Comparison of ENCODE assay signal across 24 cellular contexts in the genomic region with DNA sequence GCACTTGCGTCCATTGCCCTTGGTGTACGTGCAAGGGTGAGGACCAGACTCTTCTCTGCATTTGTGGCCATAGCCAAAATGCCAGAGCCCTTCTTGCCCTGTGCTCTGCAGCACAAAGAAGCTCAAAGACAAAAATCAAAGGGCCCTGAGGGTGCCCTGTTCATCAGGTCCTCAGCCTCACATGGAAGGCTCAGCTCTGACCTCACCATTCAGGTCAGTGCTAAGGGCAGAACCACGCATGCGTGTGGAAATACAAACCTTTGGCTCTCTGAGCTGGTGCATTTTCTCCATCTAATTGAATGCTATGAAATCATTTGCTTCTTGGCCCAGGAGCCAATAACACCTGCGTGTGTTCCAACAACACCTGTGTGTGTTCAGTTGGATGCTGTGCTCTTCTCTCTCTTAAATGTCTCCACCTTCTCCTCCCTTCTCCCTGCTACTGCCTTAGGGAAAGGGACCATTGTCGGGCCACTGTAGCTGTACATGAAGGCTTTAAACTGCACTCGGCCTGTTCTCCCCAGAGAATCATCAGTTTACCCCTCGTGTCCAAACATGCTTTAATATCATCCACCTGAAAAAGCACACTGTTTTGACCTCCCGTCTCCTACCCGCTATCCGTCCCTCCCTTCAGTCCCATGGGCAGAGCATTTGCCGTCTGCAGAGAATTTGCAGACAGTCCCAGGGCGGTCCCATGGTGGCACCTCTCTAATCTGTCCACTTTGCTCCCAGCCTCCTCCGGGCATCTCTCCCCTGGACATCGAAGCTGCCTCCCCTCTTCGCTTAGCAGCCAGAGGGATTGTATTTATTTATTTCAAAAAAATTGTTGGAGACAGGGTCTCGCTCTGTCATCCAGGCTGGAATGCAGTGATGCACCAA.
"Had no signal": no experiment of that assay in that cellular context is flagged by ENCODE, and none has a peak within 500 bp of the region (broad histone marks: within the 10 kb centered on the region; RNA-seq: fewer than 3 reads in every experiment).

No MANE protein-coding gene starts in this region.

- H3K27ac ChIP-seq: colonic mucosa, right atrium auricular region, testis, transverse colon had no signal

- ATAC-seq: activated naive CD8-positive, alpha-beta T cell treated with anti-CD3 and anti-CD28 coated beads, Interleukin-2, amount 50 U/mL, for 24 hours; left colon; naive thymus-derived CD4-positive, alpha-beta T cell; T-cell had no signal

- H3K4me3 ChIP-seq: colonic mucosa, right atrium auricular region, testis, transverse colon had no signal

- H3K27me3 ChIP-seq: colonic mucosa, right atrium auricular region, testis, transverse colon had no signal

- DNase-seq: activated CD4-positive, alpha-beta memory T cell treated with anti-CD3 and anti-CD28 coated beads for 36 hours; activated CD4-positive, alpha-beta T cell treated with anti-CD3 and anti-CD28 coated beads for 48 hours; activated CD8-positive, alpha-beta memory T cell treated with anti-CD3 and anti-CD28 coated beads, Interleukin-2, amount 50 U/mL, for 4 hours; activated gamma-delta T cell treated with Interleukin-2 at 50 U/mL for 16 hours; activated naive CD8-positive, alpha-beta T cell treated with anti-CD3 and anti-CD28 coated beads, Interleukin-2, amount 50 U/mL, for 24 hours; activated T-cell treated with anti-CD3 and anti-CD28 coated beads, Interleukin-2, amount 50 U/mL, for 1 hour; amygdala; colonic mucosa; effector CD8-positive, alpha-beta T cell; hippocampal formation; left colon; mammary epithelial cell; midbrain; naive thymus-derived CD4-positive, alpha-beta T cell; occipital lobe; stimulated activated CD4-positive, alpha-beta T cell treated with anti-CD3 and anti-CD28 coated beads, Interleukin-2, amount 100 ng/mL, for 48 hours; stimulated activated naive CD4-positive, alpha-beta T cell treated with Interleukin-2 at 50 U/mL for 16 hours; T-cell; testis; transverse colon had no signal

- FAIRE-seq: frontal cortex, keratinocyte, urothelium cell line had no signal

- H3K9me3 ChIP-seq: colonic mucosa, right atrium auricular region, testis, transverse colon had no signal

- H3K36me3 ChIP-seq: colonic mucosa had no signal
